In genomic region chr3:64530434-64531049, GRCh38 we compare ENCODE assay signal across 8 cellular contexts.
DNase-seq lines count a peak whose midpoint lies in the region; ATAC-seq lines count a peak whose summit lies in the region.

No MANE protein-coding gene starts in this region.

- H3K36me3 Mint-ChIP-seq in activated CD4-positive, alpha-beta memory T cell treated with anti-CD3 and anti-CD28 coated beads for 36 hours = no peaks in the 10 kb centered on the region

- peak in 2 of 3 donors; percentile 4 to 26 for DNase-seq in stimulated activated CD4-positive, alpha-beta T cell treated with anti-CD3 and anti-CD28 coated beads, Interleukin-12 subunit alpha, Interleukin-12 subunit beta, amount 100 ng/mL, for 48 hours (ENCODE audit: low read depth in 2 of 3, low spot score in 1 of 3)
- no peak for DNase-seq in stimulated activated CD4-positive, alpha-beta T cell treated with anti-CD3 and anti-CD28 coated beads, Interleukin-4, amount 100 ng/mL, for 24 hours
- peak; percentile 38 for DNase-seq in NAMALWA (ENCODE audit: low spot score)
- DNase-seq in activated CD4-positive, alpha-beta memory T cell treated with anti-CD3 and anti-CD28 coated beads for 36 hours = peak; percentile 26
- peak; percentile 61 for DNase-seq in glomerular visceral epithelial cell (ENCODE audit: extremely low spot score)
- DNase-seq in renal cortical epithelial cell (ENCODE audit: low read depth) = peak; percentile 45

- H3K9me3 Mint-ChIP-seq in activated CD4-positive, alpha-beta memory T cell treated with anti-CD3 and anti-CD28 coated beads for 36 hours = no peaks in the 10 kb centered on the region

- H3K4me1 Mint-ChIP-seq in activated CD4-positive, alpha-beta memory T cell treated with anti-CD3 and anti-CD28 coated beads for 36 hours (ENCODE audit: low read depth) = peaks cover 2% of the 10 kb centered on the region

- H3K4me3 Mint-ChIP-seq in activated CD4-positive, alpha-beta memory T cell treated with anti-CD3 and anti-CD28 coated beads for 36 hours = no peak overlapping the region

- H3K27me3 Mint-ChIP-seq in activated CD4-positive, alpha-beta memory T cell treated with anti-CD3 and anti-CD28 coated beads for 36 hours = peaks cover 9% of the 10 kb centered on the region

- POLR2A ChIA-PET in activated CD4-positive, alpha-beta memory T cell treated with anti-CD3 and anti-CD28 coated beads for 36 hours (lab: Charles Lee) = no interaction called here

- ATAC-seq in GM18517 (IDR thresholded peaks at IDR 0.05; ENCODE audit: unreplicated experiment) = no peak
- ATAC-seq in HG03108 (IDR thresholded peaks at IDR 0.05; ENCODE audit: unreplicated experiment) = no peak

- CTCF ChIA-PET in activated CD4-positive, alpha-beta memory T cell treated with anti-CD3 and anti-CD28 coated beads for 36 hours (lab: Charles Lee) = interaction anchor here (0.8 to 1.1 kb wide), 3 partner anchors 11 to 1608 kb away, joined by 3 to 4 read pairs (median 3); no protein-coding TSS in a partner anchor

- no peak overlapping the region for H3K27ac Mint-ChIP-seq in activated CD4-positive, alpha-beta memory T cell treated with anti-CD3 and anti-CD28 coated beads for 36 hours

- intact Hi-C loops in activated CD4-positive, alpha-beta memory T cell treated with anti-CD3 and anti-CD28 coated beads for 36 hours (cut with micrococcal nuclease) = loop anchor here (5.0 kb wide), 1 partner anchor 907 kb away; no protein-coding TSS in a partner anchor
